10 cellular contexts compared by ENCODE assay signal in the genomic region with DNA sequence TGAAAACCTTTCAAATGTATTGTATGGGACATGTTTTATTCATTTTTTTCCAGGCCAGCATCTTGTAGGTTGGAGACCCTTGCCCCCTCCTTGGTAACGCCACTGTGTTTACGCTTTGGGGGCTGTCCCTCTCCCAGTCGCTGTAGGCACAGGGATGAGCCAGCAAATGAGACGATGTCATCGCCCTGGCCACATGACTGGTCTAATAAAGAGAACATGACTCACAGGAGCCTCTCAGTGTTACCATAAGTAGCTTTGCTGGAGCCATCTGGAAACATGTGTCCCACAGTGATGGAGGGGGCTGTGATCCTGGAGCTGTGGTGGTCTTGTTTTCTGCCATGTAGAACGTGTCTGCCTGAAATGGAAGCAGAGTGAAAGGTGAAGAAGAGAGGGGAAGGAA.
DNase-seq lines count a peak whose midpoint lies in the region; ATAC-seq and TF ChIP-seq lines count a peak whose summit lies in the region.
"Had no signal": no experiment of that assay in that cellular context is flagged by ENCODE, and none has a peak within 500 bp of the region (broad histone marks: within the 10 kb centered on the region; RNA-seq: fewer than 3 reads in every experiment).

No MANE protein-coding gene starts in this region.

- no peak for TF ChIP-seq POLR2A in Peyer's patch (IDR thresholded peaks at IDR 0.05)

- H3K27ac Mint-ChIP-seq in naive thymus-derived CD8-positive, alpha-beta T cell: peak overlapping the region in 3 of 10 donors; percentile 30 to 45 (median 43)

- H3K27me3 Mint-ChIP-seq in naive thymus-derived CD8-positive, alpha-beta T cell: peaks cover 0 to 3% (median 0%) of the 10 kb centered on the region in 5 donors

- no peak for TF ChIP-seq CTCF in RWPE2 (IDR thresholded peaks at IDR 0.05; ENCODE audit: poor library complexity, severe bottlenecking)
- TF ChIP-seq CTCF in Peyer's patch (IDR thresholded peaks at IDR 0.05): no peak

- DNase-seq in activated CD4-positive, CD25-positive, alpha-beta regulatory T cell (lab: John Stamatoyannopoulos, UW): no peak
- DNase-seq in RWPE2 (ENCODE audit: low spot score): no peak
- peak; percentile 49 for DNase-seq in iris pigment epithelial cell (ENCODE audit: low read depth)
- peak; percentile 17 to 46 for DNase-seq in stimulated activated CD8-positive, alpha-beta memory T cell treated with anti-CD3 and anti-CD28 coated beads, Interleukin-15, amount 100 ng/mL, for 48 hours (ENCODE audit: low read depth in 2 of 2)
- no peak for DNase-seq in naive thymus-derived CD8-positive, alpha-beta T cell
- no peak for DNase-seq in Peyer's patch
- DNase-seq: NCI-H1048, upper lobe of right lung had no signal

- H3K27ac ChIP-seq in RWPE2 (ENCODE audit: poor library complexity, severe bottlenecking) (no peak overlapping the region), Peyer's patch (no peak overlapping the region)
- H3K27ac ChIP-seq: upper lobe of right lung had no signal

- H3K4me1 Mint-ChIP-seq in naive thymus-derived CD8-positive, alpha-beta T cell: peaks cover 30 to 43% (median 40%) of the 10 kb centered on the region in 4 donors

- H3K4me1 ChIP-seq in RWPE2 (ENCODE audit: insufficient read depth, poor library complexity, severe bottlenecking) (no peaks in the 10 kb centered on the region), Peyer's patch (no peaks in the 10 kb centered on the region)

- H3K27me3 ChIP-seq in RWPE2 (ENCODE audit: insufficient read depth, poor library complexity, severe bottlenecking) (no peaks in the 10 kb centered on the region), Peyer's patch (no peaks in the 10 kb centered on the region)
- H3K27me3 ChIP-seq: upper lobe of right lung had no signal

- no peaks in the 10 kb centered on the region for H3K9me3 ChIP-seq in RWPE2 (ENCODE audit: severe bottlenecking)
- no peaks in the 10 kb centered on the region for H3K9me3 ChIP-seq in Peyer's patch
- H3K9me3 ChIP-seq: upper lobe of right lung had no signal

- H3K4me3 ChIP-seq in RWPE2 (ENCODE audit: severe bottlenecking): no peak overlapping the region
- H3K4me3 ChIP-seq in Peyer's patch: no peak overlapping the region
- H3K4me3 ChIP-seq: upper lobe of right lung had no signal

- no peaks in the 10 kb centered on the region for H3K9me3 Mint-ChIP-seq in naive thymus-derived CD8-positive, alpha-beta T cell

- POLR2A ChIA-PET in naive thymus-derived CD8-positive, alpha-beta T cell (lab: Charles Lee): no interaction called here

- ATAC-seq in activated CD4-positive, CD25-positive, alpha-beta regulatory T cell treated with anti-CD3 and anti-CD28 coated beads, Interleukin-2, amount 50 U/mL, for 24 hours: peak; percentile 79 to 86
- ATAC-seq in RWPE2 (ENCODE audit: low read depth) (peak; percentile 46; the same call in 1 of the 3 replicates), GM19467 (IDR thresholded peaks at IDR 0.05; ENCODE audit: unreplicated experiment) (no peak)
- no peak for ATAC-seq in naive thymus-derived CD8-positive, alpha-beta T cell
- ATAC-seq: upper lobe of right lung had no signal

- no peaks in the 10 kb centered on the region for H3K36me3 Mint-ChIP-seq in naive thymus-derived CD8-positive, alpha-beta T cell

- no peaks in the 10 kb centered on the region for H3K36me3 ChIP-seq in RWPE2 (ENCODE audit: low read depth)
- no peaks in the 10 kb centered on the region for H3K36me3 ChIP-seq in Peyer's patch
- H3K36me3 ChIP-seq: upper lobe of right lung had no signal

- H3K4me3 Mint-ChIP-seq in naive thymus-derived CD8-positive, alpha-beta T cell: peak overlapping the region in 2 of 10 donors; percentile 11 to 35

Comparison
In these comparisons a context has a peak if more than half of its experiments do, and no peak if none do; other contexts are left out.
1. ATAC-seq: peak in activated CD4-positive, CD25-positive, alpha-beta regulatory T cell treated with anti-CD3 and anti-CD28 coated beads, Interleukin-2, amount 50 U/mL, for 24 hours (2 of 2) and RWPE2 (single experiment); none in GM19467 (single experiment) and naive thymus-derived CD8-positive, alpha-beta T cell (0 of 2).
2. DNase-seq: peak in iris pigment epithelial cell (single experiment) and stimulated activated CD8-positive, alpha-beta memory T cell treated with anti-CD3 and anti-CD28 coated beads, Interleukin-15, amount 100 ng/mL, for 48 hours (2 of 2); none in activated CD4-positive, CD25-positive, alpha-beta regulatory T cell (0 of 4), RWPE2 (single experiment), naive thymus-derived CD8-positive, alpha-beta T cell (0 of 10) and Peyer's patch (0 of 3).